26 cellular contexts compared by ENCODE assay signal in genomic region chr5:98299435-98299834, GRCh38.
"Had no signal": no experiment of that assay in that cellular context is flagged by ENCODE, and none has a peak within 500 bp of the region (broad histone marks: within the 10 kb centered on the region; RNA-seq: fewer than 3 reads in every experiment).

No MANE protein-coding gene starts in this region.

- FAIRE-seq: endometrium, frontal cortex, kidney had no signal

- H3K27ac ChIP-seq: coronary artery, esophagus squamous epithelium, neutrophil, prostate gland, right atrium auricular region, suprapubic skin, transverse colon, vagina had no signal

- H3K4me3 ChIP-seq: coronary artery, esophagus squamous epithelium, lung, prostate gland, right atrium auricular region, smooth muscle cell, suprapubic skin, transverse colon, vagina had no signal

- ATAC-seq: effector memory CD8-positive, alpha-beta T cell; left lobe of liver; natural killer cell; sciatic nerve; stimulated activated naive CD8-positive, alpha-beta T cell treated with anti-CD3 and anti-CD28 coated beads, Interleukin-15, amount 100 ng/mL, for 72 hours had no signal

- DNase-seq: dermis blood vessel endothelial cell; effector memory CD8-positive, alpha-beta T cell; erythroblast; esophagus squamous epithelium; hypothalamus; kidney; natural killer cell; stimulated activated CD4-positive, alpha-beta T cell treated with anti-CD3 and anti-CD28 coated beads, Interleukin-12 subunit alpha, Interleukin-12 subunit beta, amount 100 ng/mL, for 4 hours; stimulated activated CD4-positive, alpha-beta T cell treated with anti-CD3 and anti-CD28 coated beads, Interleukin-1b, Interleukin-23, amount 100 ng/mL, for 48 hours; stimulated activated CD4-positive, alpha-beta T cell treated with anti-CD3 and anti-CD28 coated beads, Interleukin-4, amount 100 ng/mL, for 1 hour; stimulated activated CD8-positive, alpha-beta memory T cell treated with anti-CD3 and anti-CD28 coated beads, Interleukin-4, amount 100 ng/mL, for 48 hours; stimulated activated naive CD4-positive, alpha-beta T cell; stimulated activated naive CD8-positive, alpha-beta T cell treated with anti-CD3 and anti-CD28 coated beads, Interleukin-15, amount 100 ng/mL, for 72 hours; transverse colon had no signal

- H3K4me1 ChIP-seq: esophagus squamous epithelium, prostate gland, right atrium auricular region, suprapubic skin, transverse colon, vagina had no signal

- H3K27me3 ChIP-seq: esophagus squamous epithelium, neutrophil, right atrium auricular region, suprapubic skin, transverse colon, vagina had no signal

- H3K36me3 ChIP-seq: esophagus squamous epithelium, neutrophil, prostate gland, right atrium auricular region, suprapubic skin, transverse colon, vagina had no signal

- H3K4me2 ChIP-seq: smooth muscle cell had no signal

- H3K9me3 ChIP-seq: esophagus squamous epithelium, neutrophil, prostate gland, right atrium auricular region, suprapubic skin, transverse colon, vagina had no signal
